Comparison of ENCODE assay signal across 6 cellular contexts in the genomic region with DNA sequence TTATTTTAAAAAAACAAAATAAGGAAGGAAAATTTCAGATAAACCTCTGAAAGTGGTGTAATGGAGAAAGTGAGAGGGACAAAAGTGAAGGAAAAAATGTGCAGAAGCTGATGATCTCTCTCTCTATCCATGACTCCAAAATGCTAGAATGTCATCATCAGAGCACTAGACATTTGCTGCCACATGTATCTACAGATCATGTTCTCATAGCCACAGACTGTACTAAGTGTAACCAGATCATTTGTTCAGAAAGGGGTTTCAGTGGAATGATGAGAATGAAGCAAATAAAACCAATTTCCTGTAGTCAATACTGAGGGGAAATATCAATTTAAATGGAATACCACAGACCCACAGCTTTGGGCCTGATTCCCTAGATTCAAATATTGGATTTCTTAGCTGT.
"Had no signal": no experiment of that assay in that cellular context is flagged by ENCODE, and none has a peak within 500 bp of the region (broad histone marks: within the 10 kb centered on the region; RNA-seq: fewer than 3 reads in every experiment).

No MANE protein-coding gene starts in this region.

- H3K27ac ChIP-seq: HL-60 had no signal

- DNase-seq: H9, HCEC 1CT, KBM-7 had no signal

- H3K4me2 ChIP-seq: GM23338 had no signal

- H3K4me3 ChIP-seq: GM23338 had no signal

- ATAC-seq: GM23338, HepG2 had no signal

- H2AFZ ChIP-seq: GM23338 had no signal
